Comparison of ENCODE assay signal across 18 cellular contexts in genomic region chrX:7372843-7373525, GRCh38.
DNase-seq lines count a peak whose midpoint lies in the region; ATAC-seq, FAIRE-seq and TF ChIP-seq lines count a peak whose summit lies in the region.
"Had no signal": no experiment of that assay in that cellular context is flagged by ENCODE, and none has a peak within 500 bp of the region (broad histone marks: within the 10 kb centered on the region; RNA-seq: fewer than 3 reads in every experiment).

No MANE protein-coding gene starts in this region.

- H3K23ac ChIP-seq in mesenchymal stem cell (ENCODE audit: low read length in 2 of 2), result no peak overlapping the region

- no peak overlapping the region for H4K8ac ChIP-seq in mesenchymal stem cell (ENCODE audit: low read length)

- H3K9me2 ChIP-seq in SK-N-SH, result no peaks in the 10 kb centered on the region

- H3K4me2 ChIP-seq in mesenchymal stem cell (ENCODE audit: low read length, poor library complexity, severe bottlenecking) (no peak overlapping the region), SK-N-SH (no peak overlapping the region)
- H3K4me2 ChIP-seq: GM23338 had no signal

- H3K27ac ChIP-seq in mesenchymal stem cell (ENCODE audit: low read length, poor library complexity, severe bottlenecking) (no peak overlapping the region), SK-N-SH (ENCODE audit: low read depth in 2 of 2, low read length in 1 of 2) (no peak overlapping the region)
- H3K27ac ChIP-seq: cardiac muscle cell, parathyroid adenoma, vagina had no signal

- 6% methylated on average over 4 of the region's 7 CpGs for WGBS in mesenchymal stem cell
- 11% methylated on average over 7 of the region's 7 CpGs for WGBS in SK-N-SH (ENCODE audit: low lambda C conversion rate)

- no peaks in the 10 kb centered on the region for H3K4me1 ChIP-seq in mesenchymal stem cell (ENCODE audit: control insufficient read depth, insufficient read depth, low read depth, low read length)
- H3K4me1 ChIP-seq in SK-N-SH (ENCODE audit: control insufficient read depth in 1 of 2, insufficient read depth in 2 of 2, low read depth in 1 of 2, low read length in 1 of 2), result no peaks in the 10 kb centered on the region
- H3K4me1 ChIP-seq: parathyroid adenoma, vagina had no signal

- H3K4me3 ChIP-seq in bronchial epithelial cell (ENCODE audit: low read depth, low read length), result no peak overlapping the region
- H3K4me3 ChIP-seq in mesenchymal stem cell (ENCODE audit: insufficient read depth in 1 of 2, low read depth in 1 of 2, low read length in 2 of 2), result peak overlapping the region in 1 of 2 experiments; percentile 47
- H3K4me3 ChIP-seq in SK-N-SH (ENCODE audit: low read depth in 2 of 2, low read length in 1 of 2), result no peak overlapping the region
- H3K4me3 ChIP-seq: cardiac muscle cell, GM23338, vagina had no signal

- TF ChIP-seq CTCF in bronchial epithelial cell (IDR thresholded peaks at IDR 0.05; ENCODE audit: insufficient read depth, low read length, severe bottlenecking) (no peak), SK-N-SH (IDR thresholded peaks at IDR 0.05) (no peak)

- no peaks in the 10 kb centered on the region for H3K36me3 ChIP-seq in bronchial epithelial cell (ENCODE audit: control insufficient read depth, insufficient read depth, low read length)
- no peaks in the 10 kb centered on the region for H3K36me3 ChIP-seq in mesenchymal stem cell (ENCODE audit: control insufficient read depth in 1 of 2, insufficient read depth in 2 of 2, low read depth in 1 of 2, low read length in 2 of 2)
- no peaks in the 10 kb centered on the region for H3K36me3 ChIP-seq in SK-N-SH (replicated peaks in 1 of 2; ENCODE audit: control insufficient read depth in 1 of 2, insufficient read depth in 2 of 2, low read length in 1 of 2)
- H3K36me3 ChIP-seq: cardiac muscle cell, vagina had no signal

- no peak overlapping the region for H2BK120ac ChIP-seq in mesenchymal stem cell (ENCODE audit: low read depth, low read length)

- no peak overlapping the region for H3K4ac ChIP-seq in mesenchymal stem cell (ENCODE audit: low read depth in 1 of 2, low read length in 2 of 2)

- no peak overlapping the region for H2BK15ac ChIP-seq in mesenchymal stem cell (ENCODE audit: low read depth, poor library complexity, severe bottlenecking)

- H3K27me3 ChIP-seq in bronchial epithelial cell (ENCODE audit: control insufficient read depth, insufficient read depth, low read length) (no peaks in the 10 kb centered on the region), mesenchymal stem cell (ENCODE audit: control insufficient read depth in 1 of 2, insufficient read depth in 1 of 2, low read length in 2 of 2) (no peaks in the 10 kb centered on the region), SK-N-SH (ENCODE audit: insufficient read depth) (no peaks in the 10 kb centered on the region)
- H3K27me3 ChIP-seq: cardiac muscle cell, vagina had no signal

- no peak overlapping the region for H2AK5ac ChIP-seq in mesenchymal stem cell (ENCODE audit: low read length, severe bottlenecking)

- ATAC-seq in GM21529 (IDR thresholded peaks at IDR 0.05; ENCODE audit: unreplicated experiment), result no peak
- ATAC-seq: GM23338 had no signal

- H3K9me3 ChIP-seq in mesenchymal stem cell (ENCODE audit: control insufficient read depth, low read length) (peaks cover 15% of the 10 kb centered on the region), SK-N-SH (no peaks in the 10 kb centered on the region)
- H3K9me3 ChIP-seq: vagina had no signal

- DNase-seq in AG20443 (ENCODE audit: low spot score), result peak; percentile 22
- DNase-seq in LHCN-M2 (ENCODE audit: low read depth), result peak; percentile 76
- peak; percentile 74 for DNase-seq in bronchial epithelial cell (ENCODE audit: low read depth)
- DNase-seq in mesenchymal stem cell, result peak; percentile 45
- DNase-seq in NAMALWA (ENCODE audit: low spot score), result no peak
- DNase-seq in SK-N-SH, result no peak
- DNase-seq in effector CD8-positive, alpha-beta T cell (lab: John Stamatoyannopoulos, UW), result no peak
- DNase-seq: activated CD4-positive, alpha-beta memory T cell treated with anti-CD3 and anti-CD28 coated beads for 36 hours; C1 segment of cervical spinal cord; NCI-H1436; NCI-H510A; T1000 had no signal

- H3K14ac ChIP-seq in mesenchymal stem cell (ENCODE audit: low read length in 2 of 2), result no peak overlapping the region

- H3K79me2 ChIP-seq in SK-N-SH (ENCODE audit: insufficient read depth), result no peaks in the 10 kb centered on the region
- H3K79me2 ChIP-seq: parathyroid adenoma had no signal

- no peak for FAIRE-seq in bronchial epithelial cell (lab: Jason Lieb, UNC)
- FAIRE-seq: GM18507 had no signal

- POLR2A ChIA-PET in SK-N-SH (lab: Yijun Ruan, JAX), result no interaction called here

- H3K9ac ChIP-seq in mesenchymal stem cell (ENCODE audit: low read length), result peak overlapping the region; percentile 66
- no peak overlapping the region for H3K9ac ChIP-seq in SK-N-SH
- H3K9ac ChIP-seq: parathyroid adenoma had no signal

- no peak overlapping the region for H2BK5ac ChIP-seq in mesenchymal stem cell (ENCODE audit: low read depth, low read length, poor library complexity, severe bottlenecking)

- no peak overlapping the region for H3K18ac ChIP-seq in mesenchymal stem cell (ENCODE audit: low read depth in 1 of 2, low read length in 2 of 2)

- H2BK12ac ChIP-seq in mesenchymal stem cell (ENCODE audit: low read length in 2 of 2), result no peak overlapping the region

- no peak for TF ChIP-seq RAD21 in SK-N-SH (IDR thresholded peaks at IDR 0.05; ENCODE audit: low read length)

- H4K91ac ChIP-seq in mesenchymal stem cell (ENCODE audit: low read length), result no peak overlapping the region

- H3F3A ChIP-seq in SK-N-SH (replicated peaks; ENCODE audit: insufficient read depth), result no peaks in the 10 kb centered on the region

- no peak for TF ChIP-seq EP300 in SK-N-SH (IDR thresholded peaks at IDR 0.05; ENCODE audit: borderline replicate concordance in 1 of 2, low read depth in 1 of 2, low read length in 1 of 2)

- H2AFZ ChIP-seq in mesenchymal stem cell (ENCODE audit: low read depth, low read length) (no peak overlapping the region), SK-N-SH (ENCODE audit: low read depth) (no peak overlapping the region)
- H2AFZ ChIP-seq: GM23338, parathyroid adenoma had no signal

- H4K20me1 ChIP-seq in SK-N-SH (ENCODE audit: insufficient read depth), result no peaks in the 10 kb centered on the region

- CTCF ChIA-PET in SK-N-SH (lab: Yijun Ruan, JAX), result interaction anchor here (0.8 kb wide), 1 partner anchor 9 kb away, joined by 4 read pairs; no protein-coding TSS in a partner anchor

- no peaks in the 10 kb centered on the region for H3K79me1 ChIP-seq in mesenchymal stem cell (replicated peaks; ENCODE audit: low read length, poor library complexity, severe bottlenecking)

TF ChIP-seq in SK-N-SH, 30 proteins besides CTCF, POLR2A, EP300 and RAD21:
- TF ChIP-seq ELF1 (IDR thresholded peaks at IDR 0.05), result no peak
- TF ChIP-seq FOXJ3 (CRISPR knock-in tag; IDR thresholded peaks at IDR 0.05), result no peak
- no peak for TF ChIP-seq RFX5 (IDR thresholded peaks at IDR 0.05; ENCODE audit: low read length)
- no peak for TF ChIP-seq MAX (IDR thresholded peaks at IDR 0.05; ENCODE audit: low read depth)
- no peak for TF ChIP-seq GABPA (IDR thresholded peaks at IDR 0.05; ENCODE audit: low read depth)
- TF ChIP-seq TEAD4 (IDR thresholded peaks at IDR 0.05; ENCODE audit: borderline replicate concordance, insufficient read depth), result no peak
- TF ChIP-seq JUND (IDR thresholded peaks at IDR 0.05), result no peak
- TF ChIP-seq TAF1 (IDR thresholded peaks at IDR 0.05; ENCODE audit: borderline replicate concordance, low read depth, low read length), result no peak
- TF ChIP-seq SMC3 (IDR thresholded peaks at IDR 0.05; ENCODE audit: low read depth, low read length), result no peak
- TF ChIP-seq REST (IDR thresholded peaks at IDR 0.05; ENCODE audit: low read depth, low read length), result no peak
- TF ChIP-seq MEF2A (IDR thresholded peaks at IDR 0.05; ENCODE audit: borderline replicate concordance, low read depth), result no peak
- TF ChIP-seq PBX3 (IDR thresholded peaks at IDR 0.05), result no peak

Comparison
In these comparisons a context has a peak if more than half of its experiments do, and no peak if none do; other contexts are left out.
1. DNase-seq: peak in AG20443 (single experiment), LHCN-M2 (single experiment), bronchial epithelial cell (single experiment) and mesenchymal stem cell (single experiment); none in NAMALWA (single experiment), SK-N-SH (single experiment) and effector CD8-positive, alpha-beta T cell (single experiment).